7 cellular contexts compared by ENCODE assay signal in the genomic region with DNA sequence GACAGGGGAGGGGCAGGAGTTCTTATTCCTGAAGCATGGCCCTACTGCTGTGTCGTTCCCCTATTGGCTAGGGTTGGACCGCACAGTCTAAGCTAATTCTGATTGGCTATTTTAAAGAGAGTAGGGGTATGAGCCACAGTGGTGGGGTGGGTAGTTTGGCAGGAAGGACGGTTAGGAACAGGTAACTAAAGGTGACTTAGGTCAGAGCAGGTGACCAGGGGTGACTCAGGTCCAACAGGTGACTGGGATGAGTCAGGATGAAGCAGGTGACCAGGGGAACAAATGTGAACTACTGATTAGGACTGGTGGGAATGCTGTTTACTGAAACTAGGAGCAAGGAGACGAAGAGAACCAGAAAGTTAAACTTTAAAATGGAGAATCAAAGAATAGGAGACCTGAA. TPM values are rescaled to one million over a fixed set of nuclear protein-coding genes. Genes with fewer than 3 reads are reported as not detected.
A peak's percentile ranks its signal among the peaks of the same experiment; 100 is the strongest.
DNase-seq lines count a peak whose midpoint lies in the region; ATAC-seq, FAIRE-seq and TF ChIP-seq lines count a peak whose summit lies in the region.
"Not testable (repeated sequence)": the region's sequence is repeated elsewhere in the genome, so short reads cannot be mapped to it uniquely, and the experiment has no call there.

No MANE protein-coding gene starts in this region.

- not testable (repeated sequence) for H3K9me3 ChIP-seq in CD8-positive, alpha-beta memory T cell (ENCODE audit: low read length); HUES64 (ENCODE audit: insufficient read depth, low read depth, low read length); H1 (ENCODE audit: insufficient read depth in 2 of 2, low read depth in 1 of 2, low read length in 1 of 2); trophoblast cell (ENCODE audit: insufficient read depth, low read depth, low read length)

- peak overlapping the region; percentile 48 to 94 (median 80) for H3K27ac Mint-ChIP-seq in CD8-positive, alpha-beta memory T cell
- H3K27ac Mint-ChIP-seq in activated CD4-positive, alpha-beta T cell treated with anti-CD3 and anti-CD28 coated beads for 36 hours: peak overlapping the region; percentile 40
- H3K27ac Mint-ChIP-seq in activated naive CD4-positive, alpha-beta T cell treated with anti-CD3 and anti-CD28 coated beads for 36 hours: peak overlapping the region; percentile 86

- not testable (repeated sequence) for TF ChIP-seq POLR2A in H1 (IDR thresholded peaks at IDR 0.05; ENCODE audit: control extremely low read depth in 1 of 2, low read depth in 2 of 2, low read length in 2 of 2)

- DNase-seq in CD8-positive, alpha-beta memory T cell; activated CD4-positive, alpha-beta T cell treated with anti-CD3 and anti-CD28 coated beads for 36 hours; activated naive CD4-positive, alpha-beta T cell treated with anti-CD3 and anti-CD28 coated beads for 36 hours; H1 (ENCODE audit: low read depth in 1 of 2, low spot score in 2 of 2): not testable (repeated sequence)
- DNase-seq in mesendoderm: peak; percentile 36
- peak; percentile 84 for DNase-seq in trophoblast cell

- POLR2A ChIA-PET in CD8-positive, alpha-beta memory T cell (lab: Charles Lee); activated CD4-positive, alpha-beta T cell treated with anti-CD3 and anti-CD28 coated beads for 36 hours (lab: Charles Lee): not testable (repeated sequence)
- POLR2A ChIA-PET in H1 (lab: Charles Lee; ENCODE audit: partially characterized antibody): interaction anchor here (0.9 to 1.5 kb wide), 5 partner anchors 8 to 141 kb away, joined by 3 to 4 read pairs (median 3); no protein-coding TSS in a partner anchor

- not testable (repeated sequence) for H3K79me1 ChIP-seq in H1 (ENCODE audit: low read depth, low read length); mesendoderm (ENCODE audit: low read length)
- peaks cover 27% of the 10 kb centered on the region for H3K79me1 ChIP-seq in trophoblast cell (ENCODE audit: low read length)

- not testable (repeated sequence) for H4K5ac ChIP-seq in H1 (ENCODE audit: insufficient read length, low read depth, low read length); mesendoderm (ENCODE audit: low read length)

- H3K18ac ChIP-seq in H1 (ENCODE audit: extremely low read depth, low read length); mesendoderm (ENCODE audit: low read length): not testable (repeated sequence)
- H3K18ac ChIP-seq in trophoblast cell (ENCODE audit: low read length): peak overlapping the region; percentile 18

- not testable (repeated sequence) for H2BK120ac ChIP-seq in H1 (replicated peaks; ENCODE audit: low read depth, low read length); mesendoderm (ENCODE audit: low read depth, low read length)
- peak overlapping the region; percentile 68 for H2BK120ac ChIP-seq in trophoblast cell (ENCODE audit: insufficient read depth, low read length, poor library complexity)

- intact Hi-C loops in activated CD4-positive, alpha-beta T cell treated with anti-CD3 and anti-CD28 coated beads for 36 hours (cut with DNase I, micrococcal nuclease); activated naive CD4-positive, alpha-beta T cell treated with anti-CD3 and anti-CD28 coated beads for 36 hours (cut with micrococcal nuclease): not testable (repeated sequence)

- 89% methylated on average over 4 of the region's 4 CpGs for WGBS in HUES64
- 71% methylated on average over 4 of the region's 4 CpGs; no CpG with 5 or more reads in 1 of the 2 experiments for WGBS in H1 (ENCODE audit: extremely low coverage in 1 of 2, insufficient coverage in 1 of 2, insufficient read length in 1 of 2, insufficient replicate concordance in 2 of 2, low coverage in 1 of 2, low lambda C conversion rate in 2 of 2, missing lambda C conversion rate in 1 of 2), 2 experiments
- no CpG with 5 or more reads among the region's 4 CpGs for WGBS in mesendoderm (ENCODE audit: extremely low coverage, insufficient coverage, low lambda C conversion rate)
- WGBS in trophoblast cell (ENCODE audit: extremely low coverage, insufficient coverage, insufficient read length): no CpG with 5 or more reads among the region's 4 CpGs

- ATAC-seq in activated CD4-positive, alpha-beta T cell treated with anti-CD3 and anti-CD28 coated beads for 36 hours: not testable (repeated sequence)

- H2BK12ac ChIP-seq in H1 (ENCODE audit: low read depth, low read length) (peak overlapping the region; percentile 91; the same call in 1 of the 2 replicates), trophoblast cell (ENCODE audit: low read length) (peak overlapping the region; percentile 86)

- H3K14ac ChIP-seq in H1 (ENCODE audit: insufficient read length); trophoblast cell (ENCODE audit: low read length): not testable (repeated sequence)

- not testable (repeated sequence) for TF ChIP-seq RAD21 in H1 (IDR thresholded peaks at IDR 0.05 in 1 of 2, conservative IDR thresholded peaks at IDR 0.05 in 1 of 2; ENCODE audit: low read depth in 2 of 2, low read length in 2 of 2)

- H3K23ac ChIP-seq in H1 (ENCODE audit: insufficient read length); mesendoderm (ENCODE audit: low read length); trophoblast cell (ENCODE audit: low read length): not testable (repeated sequence)

- TF ChIP-seq EP300 in H1 (IDR thresholded peaks at IDR 0.05; ENCODE audit: borderline replicate concordance in 1 of 2, low read depth in 2 of 2, low read length in 2 of 2): not testable (repeated sequence)

- H3K27ac ChIP-seq in CD8-positive, alpha-beta memory T cell (ENCODE audit: low read depth, low read length); mesendoderm (ENCODE audit: low read depth, low read length): not testable (repeated sequence)
- H3K27ac ChIP-seq in HUES64 (ENCODE audit: low read depth, low read length) (peak overlapping the region; percentile 50; the same call in 1 of the 2 replicates), H1 (ENCODE audit: low read depth, low read length) (0 out of 2 replicates have a peak overlapping the region, but pooled peaks have one; percentile 78), trophoblast cell (ENCODE audit: low read depth, low read length) (peak overlapping the region; percentile 80)

- not testable (repeated sequence) for H4K12ac ChIP-seq in trophoblast cell (ENCODE audit: low read depth, low read length)

- H2BK15ac ChIP-seq in H1 (ENCODE audit: low read length); mesendoderm (replicated peaks; ENCODE audit: low read depth): not testable (repeated sequence)

- H2BK5ac ChIP-seq in H1 (ENCODE audit: low read depth, low read length): peak overlapping the region; percentile 44; the same call in 1 of the 2 replicates
- H2BK5ac ChIP-seq in mesendoderm (ENCODE audit: low read length); trophoblast cell (ENCODE audit: low read depth, low read length, poor library complexity): not testable (repeated sequence)

- H3K36me3 ChIP-seq in CD8-positive, alpha-beta memory T cell (ENCODE audit: insufficient read depth, low read length): peaks cover 50% of the 10 kb centered on the region
- not testable (repeated sequence) for H3K36me3 ChIP-seq in HUES64 (ENCODE audit: insufficient read depth, low read length); mesendoderm (ENCODE audit: control insufficient read depth, insufficient read depth, low read length); trophoblast cell (ENCODE audit: control insufficient read depth in 1 of 2, insufficient read depth in 2 of 2, low read length in 2 of 2)
- peaks cover 2 to 12% (median 5%) of the 10 kb centered on the region in 4 experiments; a peak in 4 of 8 replicates for H3K36me3 ChIP-seq in H1 (ENCODE audit: control insufficient read depth in 2 of 4, insufficient read depth in 4 of 4, low read length in 3 of 4)

- not testable (repeated sequence) for H4K91ac ChIP-seq in H1 (replicated peaks; ENCODE audit: insufficient read length, low read length)
- peak overlapping the region; percentile 35 for H4K91ac ChIP-seq in trophoblast cell (ENCODE audit: low read depth, low read length)

- H3K36me3 Mint-ChIP-seq in CD8-positive, alpha-beta memory T cell: peaks cover 26 to 93% (median 47%) of the 10 kb centered on the region in 3 donors
- H3K36me3 Mint-ChIP-seq in activated CD4-positive, alpha-beta T cell treated with anti-CD3 and anti-CD28 coated beads for 36 hours (ENCODE audit: low read depth): peaks cover 75% of the 10 kb centered on the region
- peaks cover 71% of the 10 kb centered on the region for H3K36me3 Mint-ChIP-seq in activated naive CD4-positive, alpha-beta T cell treated with anti-CD3 and anti-CD28 coated beads for 36 hours (ENCODE audit: low read depth)

- not testable (repeated sequence) for H3K27me3 ChIP-seq in CD8-positive, alpha-beta memory T cell (ENCODE audit: insufficient read depth, low read length, poor library complexity, severe bottlenecking); HUES64 (ENCODE audit: insufficient read depth, low read length); H1 (replicated peaks in 1 of 4; ENCODE audit: control insufficient read depth in 3 of 4, extremely low read depth in 1 of 4, insufficient read depth in 3 of 4, low read length in 3 of 4); mesendoderm (ENCODE audit: insufficient read depth, low read length, poor library complexity); trophoblast cell (ENCODE audit: insufficient read depth, low read length)

- not testable (repeated sequence) for H3K9ac ChIP-seq in HUES64 (ENCODE audit: low read depth, low read length); H1 (replicated peaks in 1 of 4; ENCODE audit: extremely low read depth in 1 of 4, low read depth in 3 of 4, low read length in 3 of 4); mesendoderm (ENCODE audit: low read length); trophoblast cell (ENCODE audit: low read length)

- not testable (repeated sequence) for H3K4me3 ChIP-seq in CD8-positive, alpha-beta memory T cell (ENCODE audit: low read length); HUES64 (ENCODE audit: low read length); H1 (ENCODE audit: extremely low read depth in 1 of 4, insufficient read depth in 2 of 4, low read depth in 3 of 4, low read length in 4 of 4); mesendoderm (ENCODE audit: low read length); trophoblast cell (ENCODE audit: low read depth, low read length)

- FAIRE-seq in H1 (lab: Jason Lieb, UNC): not testable (repeated sequence)

- not testable (repeated sequence) for H3K79me2 ChIP-seq in H1 (ENCODE audit: control insufficient read depth in 1 of 2, insufficient read depth in 2 of 2, low read length in 2 of 2); mesendoderm (ENCODE audit: control insufficient read depth, insufficient read depth, low read length); trophoblast cell (ENCODE audit: control insufficient read depth, insufficient read depth, low read length, poor library complexity)

- H3K4me1 ChIP-seq in CD8-positive, alpha-beta memory T cell (ENCODE audit: insufficient read depth, low read length): peaks cover 60% of the 10 kb centered on the region
- H3K4me1 ChIP-seq in HUES64 (ENCODE audit: insufficient read depth, low read length): peaks cover 37% of the 10 kb centered on the region
- peaks cover 0 to 28% (median 14%) of the 10 kb centered on the region in 4 experiments; a peak in 6 of 7 replicates for H3K4me1 ChIP-seq in H1 (replicated peaks in 1 of 4; ENCODE audit: control insufficient read depth in 3 of 4, insufficient read depth in 4 of 4, low read length in 3 of 4)
- not testable (repeated sequence) for H3K4me1 ChIP-seq in mesendoderm (ENCODE audit: control insufficient read depth, low read depth, low read length)
- peaks cover 2 to 28% of the 10 kb centered on the region in 2 experiments for H3K4me1 ChIP-seq in trophoblast cell (ENCODE audit: control insufficient read depth in 1 of 2, insufficient read depth in 2 of 2, low read length in 2 of 2)

- not testable (repeated sequence) for H3K23me2 ChIP-seq in H1 (ENCODE audit: low read depth, low read length)

- H3K4me3 Mint-ChIP-seq in CD8-positive, alpha-beta memory T cell: peak overlapping the region in 6 of 7 donors; percentile 2 to 78 (median 18)
- H3K4me3 Mint-ChIP-seq in activated CD4-positive, alpha-beta T cell treated with anti-CD3 and anti-CD28 coated beads for 36 hours; activated naive CD4-positive, alpha-beta T cell treated with anti-CD3 and anti-CD28 coated beads for 36 hours: not testable (repeated sequence)

- peak overlapping the region in 1 of 2 experiments; percentile 73; a peak in 2 of 4 replicates for H3K4me2 ChIP-seq in H1 (ENCODE audit: insufficient read depth in 1 of 2, low read depth in 2 of 2, low read length in 2 of 2)
- not testable (repeated sequence) for H3K4me2 ChIP-seq in mesendoderm (ENCODE audit: low read length); trophoblast cell (ENCODE audit: low read length)

- H3K27me3 Mint-ChIP-seq in CD8-positive, alpha-beta memory T cell; activated CD4-positive, alpha-beta T cell treated with anti-CD3 and anti-CD28 coated beads for 36 hours; activated naive CD4-positive, alpha-beta T cell treated with anti-CD3 and anti-CD28 coated beads for 36 hours (ENCODE audit: low read depth): not testable (repeated sequence)

- H3K56ac ChIP-seq in H1 (replicated peaks; ENCODE audit: insufficient read length, low read depth, low read length); mesendoderm (ENCODE audit: low read length): not testable (repeated sequence)

- not testable (repeated sequence) for TF ChIP-seq CTCF in H1 (IDR thresholded peaks at IDR 0.05; ENCODE audit: control extremely low read depth in 1 of 3, insufficient read depth in 1 of 3, low read depth in 1 of 3, low read length in 3 of 3)

- H2AK5ac ChIP-seq in H1 (ENCODE audit: low read depth, low read length) (peak overlapping the region; percentile 72; the same call in 1 of the 2 replicates), trophoblast cell (ENCODE audit: low read length) (peak overlapping the region; percentile 35)
- not testable (repeated sequence) for H2AK5ac ChIP-seq in mesendoderm (ENCODE audit: low read length)

- 0 out of 2 replicates have a peak overlapping the region, but pooled peaks have one; percentile 40 for H2BK20ac ChIP-seq in H1 (ENCODE audit: low read length)

- H3K9me3 Mint-ChIP-seq in CD8-positive, alpha-beta memory T cell: not testable (repeated sequence)
- peaks cover 12% of the 10 kb centered on the region for H3K9me3 Mint-ChIP-seq in activated CD4-positive, alpha-beta T cell treated with anti-CD3 and anti-CD28 coated beads for 36 hours (ENCODE audit: low read depth)
- H3K9me3 Mint-ChIP-seq in activated naive CD4-positive, alpha-beta T cell treated with anti-CD3 and anti-CD28 coated beads for 36 hours: peaks cover 22% of the 10 kb centered on the region

- peaks cover 84 to 98% (median 92%) of the 10 kb centered on the region in 3 donors for H3K4me1 Mint-ChIP-seq in CD8-positive, alpha-beta memory T cell
- peaks cover 75% of the 10 kb centered on the region for H3K4me1 Mint-ChIP-seq in activated CD4-positive, alpha-beta T cell treated with anti-CD3 and anti-CD28 coated beads for 36 hours
- peaks cover 81% of the 10 kb centered on the region for H3K4me1 Mint-ChIP-seq in activated naive CD4-positive, alpha-beta T cell treated with anti-CD3 and anti-CD28 coated beads for 36 hours (ENCODE audit: low read depth)

- H4K8ac ChIP-seq in H1 (ENCODE audit: extremely low read depth, insufficient read depth, low read length); mesendoderm (ENCODE audit: low read depth, low read length); trophoblast cell (ENCODE audit: low read depth, low read length): not testable (repeated sequence)

- not testable (repeated sequence) for H3K4ac ChIP-seq in H1 (replicated peaks; ENCODE audit: insufficient read length, low read depth, low read length); mesendoderm (ENCODE audit: low read depth, low read length); trophoblast cell (ENCODE audit: low read depth, low read length)

- CTCF ChIA-PET in CD8-positive, alpha-beta memory T cell (lab: Charles Lee): interaction anchor here (2.6 kb wide), 1 partner anchor 56 kb away, joined by 8 read pairs; no protein-coding TSS in a partner anchor
- CTCF ChIA-PET in activated CD4-positive, alpha-beta T cell treated with anti-CD3 and anti-CD28 coated beads for 36 hours (lab: Charles Lee): interaction anchor here (0.9 to 1.7 kb wide), 2 partner anchors 52 to 114 kb away, joined by 3 to 7 read pairs; no protein-coding TSS in a partner anchor
- CTCF ChIA-PET in activated naive CD4-positive, alpha-beta T cell treated with anti-CD3 and anti-CD28 coated beads for 36 hours (lab: Charles Lee): interaction anchor here (1.1 to 2.0 kb wide), 2 partner anchors 11 to 57 kb away, joined by 4 to 6 read pairs; no protein-coding TSS in a partner anchor
- CTCF ChIA-PET in H1 (lab: Charles Lee; ENCODE audit: partially characterized antibody): interaction anchor here (1.0 to 2.3 kb wide), 5 partner anchors 11 to 141 kb away, joined by 3 to 17 read pairs (median 5); no protein-coding TSS in a partner anchor

- H4K20me1 ChIP-seq in H1 (replicated peaks in 1 of 2; ENCODE audit: control insufficient read depth in 1 of 2, insufficient read depth in 2 of 2, low read length in 2 of 2): not testable (repeated sequence)

- H2AFZ ChIP-seq in H1 (ENCODE audit: low read length); trophoblast cell (ENCODE audit: insufficient read depth, low read length, poor library complexity): not testable (repeated sequence)

RNA-seq across cellular contexts. Expression of gene RIPOR2, which starts 58.0 kb away (rescaled TPM):
- 10 to 100 TPM; 54.4 to 58.2 TPM for total RNA-seq in CD8-positive, alpha-beta memory T cell
- polyA plus RNA-seq in CD8-positive, alpha-beta memory T cell: 427 TPM
- 8.8 TPM for polyA plus RNA-seq in HUES64 (2013, experiment 1 of 2)
- 8.8 TPM for polyA plus RNA-seq in HUES64 (2013, experiment 2 of 2)
- 10 to 100 TPM; 60.0 to 67.0 TPM for total RNA-seq in activated CD4-positive, alpha-beta T cell treated with anti-CD3 and anti-CD28 coated beads for 36 hours
- total RNA-seq in activated naive CD4-positive, alpha-beta T cell treated with anti-CD3 and anti-CD28 coated beads for 36 hours: 100 to 1,000 TPM; 111 to 116 TPM
- total RNA-seq in H1 (2021; fragmentation: NEBNext Ultra II Directional; extraction: Animal tissue kit (Norgen Biotek cat#: 25700)): 44.5 and 45.6 TPM in 2 replicates
- polyA plus RNA-seq in H1 (2011; rRNA removed): 13.3 and 16.7 TPM in 2 replicates
- polyA plus RNA-seq in H1 (2011; cell fraction: cytosol; rRNA removed): 21.7 TPM
- 19.6 TPM for polyA plus RNA-seq in H1 (2011; cell fraction: nucleus; rRNA removed)
- 21.1 to 34.2 TPM (median 29.2 TPM) in 4 replicates for polyA plus RNA-seq in H1 (2012, experiment 1 of 2)
- 9.9 TPM for polyA plus RNA-seq in H1 (2012, experiment 2 of 2)
- polyA plus RNA-seq in H1 (2013, experiment 1 of 2): 22.5 TPM
- 22.1 TPM for polyA plus RNA-seq in H1 (2013, experiment 2 of 2)
- polyA minus RNA-seq in H1 (2011; rRNA and poly(A)+ RNA removed): 43.9 and 57.0 TPM in 2 replicates
- 17.9 TPM for polyA minus RNA-seq in H1 (2011; cell fraction: cytosol; rRNA and poly(A)+ RNA removed)
- polyA minus RNA-seq in H1 (2011; cell fraction: nucleus; rRNA and poly(A)+ RNA removed): 23.2 TPM
- 2.4 TPM for polyA plus RNA-seq in mesendoderm (2013, experiment 1 of 2)
- 2.5 TPM for polyA plus RNA-seq in mesendoderm (2013, experiment 2 of 2)
- polyA plus RNA-seq in trophoblast cell (2013): 114 and 123 TPM in 2 replicates
